Comparison of ENCODE assay signal across 11 cellular contexts in genomic region chr1:201533836-201534235, GRCh38.
"Had no signal": no experiment of that assay in that cellular context is flagged by ENCODE, and none has a peak within 500 bp of the region (broad histone marks: within the 10 kb centered on the region; RNA-seq: fewer than 3 reads in every experiment).

No MANE protein-coding gene starts in this region.

- H3K9me3 ChIP-seq: colonic mucosa had no signal

- DNase-seq: activated B cell treated with CpG ODN at 0.5 μM for 24 hours; activated CD4-positive, alpha-beta T cell treated with anti-CD3 and anti-CD28 coated beads, Interleukin-2, amount 10 ng/mL, durations not matched to agents 24 days and 14 days; activated CD8-positive, alpha-beta memory T cell treated with anti-CD3 and anti-CD28 coated beads for 24 hours; activated naive CD4-positive, alpha-beta T cell treated with Interleukin-2 at 50 U/mL for 16 hours; activated naive CD8-positive, alpha-beta T cell treated with anti-CD3 and anti-CD28 coated beads, Interleukin-2, amount 50 U/mL, for 24 hours; caudate nucleus; colonic mucosa; erythroblast; hypothalamus; T-helper 17 cell had no signal

- H3K36me3 ChIP-seq: colonic mucosa had no signal

- H3K4me3 ChIP-seq: colonic mucosa, lung had no signal

- H3K27ac ChIP-seq: colonic mucosa had no signal
